8 cellular contexts compared by ENCODE assay signal in genomic region chr1:161044908-161045748, GRCh38. TPM values are rescaled to one million over a fixed set of nuclear protein-coding genes. Genes with fewer than 3 reads are reported as not detected.
DNase-seq lines count a peak whose midpoint lies in the region; ATAC-seq, FAIRE-seq and TF ChIP-seq lines count a peak whose summit lies in the region.

No MANE protein-coding gene starts in this region.

- H3K4me3 Mint-ChIP-seq in CD4-positive, CD25-positive, alpha-beta regulatory T cell, result peak overlapping the region; percentile 93 to 96 (median 96)
- H3K4me3 Mint-ChIP-seq in activated CD4-positive, alpha-beta memory T cell treated with anti-CD3 and anti-CD28 coated beads, Interleukin-2, amount 10 ng/mL, durations not matched to agents 7 days and 5 days, result peak overlapping the region; percentile 88
- peak overlapping the region; percentile 77 for H3K4me3 Mint-ChIP-seq in endodermal cell

- peaks cover 17% of the 10 kb centered on the region for H3K79me1 ChIP-seq in mesenchymal stem cell (replicated peaks; ENCODE audit: low read length, poor library complexity, severe bottlenecking)

- peaks cover 52% of the 10 kb centered on the region for H3K36me3 ChIP-seq in CD4-positive, CD25-positive, alpha-beta regulatory T cell (ENCODE audit: control insufficient read depth, insufficient read depth, low read length)
- H3K36me3 ChIP-seq in endodermal cell (ENCODE audit: control insufficient read depth, insufficient read depth, low read length), result peaks cover 31% of the 10 kb centered on the region
- peaks cover 24 to 30% of the 10 kb centered on the region in 2 experiments for H3K36me3 ChIP-seq in mesenchymal stem cell (ENCODE audit: control insufficient read depth in 1 of 2, insufficient read depth in 2 of 2, low read depth in 1 of 2, low read length in 2 of 2)

- H3K4me1 ChIP-seq in CD4-positive, CD25-positive, alpha-beta regulatory T cell (ENCODE audit: control insufficient read depth, insufficient read depth, low read length, poor library complexity, severe bottlenecking), result peaks cover 30% of the 10 kb centered on the region
- H3K4me1 ChIP-seq in endodermal cell (ENCODE audit: control insufficient read depth, insufficient read depth, low read length) (peaks cover 9% of the 10 kb centered on the region), mesenchymal stem cell (ENCODE audit: control insufficient read depth, insufficient read depth, low read depth, low read length) (no peaks in the 10 kb centered on the region)

- 1 to 3% methylated on average over 21 to 48 of the region's 48 CpGs for WGBS in endodermal cell (ENCODE audit: insufficient coverage in 1 of 2, insufficient read length in 1 of 2), 2 experiments
- WGBS in mesenchymal stem cell, result 3% methylated on average over 30 of the region's 48 CpGs

- peak overlapping the region; percentile 37 to 86 for H3K4ac ChIP-seq in mesenchymal stem cell (ENCODE audit: low read depth in 1 of 2, low read length in 2 of 2)

- H3K9me3 ChIP-seq in CD4-positive, CD25-positive, alpha-beta regulatory T cell (ENCODE audit: control insufficient read depth in 2 of 2, low read length in 2 of 2), result no peaks in the 10 kb centered on the region
- H3K9me3 ChIP-seq in endodermal cell (ENCODE audit: control insufficient read depth, low read length), result no peaks in the 10 kb centered on the region
- H3K9me3 ChIP-seq in mesenchymal stem cell (ENCODE audit: control insufficient read depth, low read length), result peaks cover 15% of the 10 kb centered on the region

- H2BK5ac ChIP-seq in mesenchymal stem cell (ENCODE audit: low read depth, low read length, poor library complexity, severe bottlenecking), result peak overlapping the region; percentile 53

- no peak overlapping the region for H3K23ac ChIP-seq in mesenchymal stem cell (ENCODE audit: low read length in 2 of 2)

- no peak overlapping the region for H3K14ac ChIP-seq in mesenchymal stem cell (ENCODE audit: low read length in 2 of 2)

- H2AK5ac ChIP-seq in mesenchymal stem cell (ENCODE audit: low read length, severe bottlenecking), result no peak overlapping the region

- peak overlapping the region; percentile 79 to 93 for H3K18ac ChIP-seq in mesenchymal stem cell (ENCODE audit: low read depth in 1 of 2, low read length in 2 of 2)

- H3K4me2 ChIP-seq in mesenchymal stem cell (ENCODE audit: low read length, poor library complexity, severe bottlenecking), result peak overlapping the region; percentile 95

- POLR2A ChIA-PET in activated CD4-positive, alpha-beta memory T cell treated with anti-CD3 and anti-CD28 coated beads, Interleukin-2, amount 10 ng/mL, durations not matched to agents 7 days and 5 days (lab: Charles Lee), result interaction anchor here (0.7 to 10.1 kb wide), 44 partner anchors 7 to 423 kb away, joined by 3 to 293 read pairs (median 4); partner anchors contain the start of genes ARHGAP30, DEDD, F11R and KLHDC9

- H4K91ac ChIP-seq in mesenchymal stem cell (ENCODE audit: low read length), result peak overlapping the region; percentile 59

- FAIRE-seq in GM19239 (lab: Jason Lieb, UNC), result peak; percentile 97

- DNase-seq in CD4-positive, CD25-positive, alpha-beta regulatory T cell, result peak; percentile 39 to 82 (median 53)
- DNase-seq in GM19239 (ENCODE audit: insufficient read length, low spot score), result peak; percentile 62
- peak; percentile 82 for DNase-seq in NCI-H69 (lab: John Stamatoyannopoulos, UW)
- DNase-seq in activated CD4-positive, alpha-beta memory T cell treated with anti-CD3 and anti-CD28 coated beads, Interleukin-2, amount 10 ng/mL, durations not matched to agents 7 days and 5 days, result peak; percentile 73
- peak; percentile 84 for DNase-seq in endodermal cell
- DNase-seq in mesenchymal stem cell, result peak; percentile 83
- DNase-seq in stimulated activated naive CD4-positive, alpha-beta T cell (lab: John Stamatoyannopoulos, UW), result peak; percentile 43 to 60 (median 50)

- CTCF ChIA-PET in activated CD4-positive, alpha-beta memory T cell treated with anti-CD3 and anti-CD28 coated beads, Interleukin-2, amount 10 ng/mL, durations not matched to agents 7 days and 5 days (lab: Charles Lee), result interaction anchor here (0.6 to 4.1 kb wide), 21 partner anchors 10 to 277 kb away, joined by 3 to 34 read pairs (median 4); partner anchors contain the start of genes ARHGAP30, B4GALT3, KLHDC9 and PPOX

- H3K4me1 Mint-ChIP-seq in CD4-positive, CD25-positive, alpha-beta regulatory T cell, result peaks cover 16 to 60% (median 42%) of the 10 kb centered on the region in 4 donors
- peaks cover 61% of the 10 kb centered on the region for H3K4me1 Mint-ChIP-seq in activated CD4-positive, alpha-beta memory T cell treated with anti-CD3 and anti-CD28 coated beads, Interleukin-2, amount 10 ng/mL, durations not matched to agents 7 days and 5 days
- H3K4me1 Mint-ChIP-seq in endodermal cell, result peaks cover 20% of the 10 kb centered on the region

- peak overlapping the region; percentile 68 for H4K8ac ChIP-seq in mesenchymal stem cell (ENCODE audit: low read length)

- peak overlapping the region; percentile 82 for H2BK15ac ChIP-seq in mesenchymal stem cell (ENCODE audit: low read depth, poor library complexity, severe bottlenecking)

- H3K36me3 Mint-ChIP-seq in CD4-positive, CD25-positive, alpha-beta regulatory T cell, result peaks cover 44% of the 10 kb centered on the region
- H3K36me3 Mint-ChIP-seq in activated CD4-positive, alpha-beta memory T cell treated with anti-CD3 and anti-CD28 coated beads, Interleukin-2, amount 10 ng/mL, durations not matched to agents 7 days and 5 days (ENCODE audit: low read depth), result peaks cover 80% of the 10 kb centered on the region
- H3K36me3 Mint-ChIP-seq in endodermal cell (ENCODE audit: low read depth), result peaks cover 37% of the 10 kb centered on the region

- H3K27me3 Mint-ChIP-seq in CD4-positive, CD25-positive, alpha-beta regulatory T cell, result no peaks in the 10 kb centered on the region
- no peaks in the 10 kb centered on the region for H3K27me3 Mint-ChIP-seq in activated CD4-positive, alpha-beta memory T cell treated with anti-CD3 and anti-CD28 coated beads, Interleukin-2, amount 10 ng/mL, durations not matched to agents 7 days and 5 days
- peaks cover 22% of the 10 kb centered on the region for H3K27me3 Mint-ChIP-seq in endodermal cell (ENCODE audit: insufficient read depth)

- H3K27me3 ChIP-seq in CD4-positive, CD25-positive, alpha-beta regulatory T cell (ENCODE audit: control insufficient read depth, insufficient read depth, low read length), result no peaks in the 10 kb centered on the region
- H3K27me3 ChIP-seq in endodermal cell (ENCODE audit: control insufficient read depth, insufficient read depth, low read length, poor library complexity, severe bottlenecking) (no peaks in the 10 kb centered on the region), mesenchymal stem cell (ENCODE audit: control insufficient read depth in 1 of 2, insufficient read depth in 1 of 2, low read length in 2 of 2) (no peaks in the 10 kb centered on the region)

- peak overlapping the region; percentile 93 for H3K27ac ChIP-seq in CD4-positive, CD25-positive, alpha-beta regulatory T cell (ENCODE audit: insufficient read depth, low read length, poor library complexity, severe bottlenecking)
- H3K27ac ChIP-seq in endodermal cell (ENCODE audit: low read depth, low read length), result peak overlapping the region; percentile 91
- H3K27ac ChIP-seq in mesenchymal stem cell (ENCODE audit: low read length, poor library complexity, severe bottlenecking), result peak overlapping the region; percentile 92

- H2AFZ ChIP-seq in mesenchymal stem cell (ENCODE audit: low read depth, low read length), result peak overlapping the region; percentile 36

- peaks cover 0 to 2% (median 0%) of the 10 kb centered on the region in 7 donors for H3K9me3 Mint-ChIP-seq in CD4-positive, CD25-positive, alpha-beta regulatory T cell
- no peaks in the 10 kb centered on the region for H3K9me3 Mint-ChIP-seq in activated CD4-positive, alpha-beta memory T cell treated with anti-CD3 and anti-CD28 coated beads, Interleukin-2, amount 10 ng/mL, durations not matched to agents 7 days and 5 days
- H3K9me3 Mint-ChIP-seq in endodermal cell, result peaks cover 13% of the 10 kb centered on the region

- H3K9ac ChIP-seq in endodermal cell (ENCODE audit: extremely low read depth, low read length, poor library complexity, severe bottlenecking), result peak overlapping the region; percentile 90
- H3K9ac ChIP-seq in mesenchymal stem cell (ENCODE audit: low read length), result peak overlapping the region; percentile 98

- peak overlapping the region; percentile 99 for H3K4me3 ChIP-seq in CD4-positive, CD25-positive, alpha-beta regulatory T cell (ENCODE audit: low read depth, low read length)
- peak overlapping the region; percentile 97 for H3K4me3 ChIP-seq in endodermal cell (ENCODE audit: low read length)
- peak overlapping the region; percentile 84 to 97 for H3K4me3 ChIP-seq in mesenchymal stem cell (ENCODE audit: insufficient read depth in 1 of 2, low read depth in 1 of 2, low read length in 2 of 2)

- H3K27ac Mint-ChIP-seq in CD4-positive, CD25-positive, alpha-beta regulatory T cell, result peak overlapping the region; percentile 99
- H3K27ac Mint-ChIP-seq in activated CD4-positive, alpha-beta memory T cell treated with anti-CD3 and anti-CD28 coated beads, Interleukin-2, amount 10 ng/mL, durations not matched to agents 7 days and 5 days, result peak overlapping the region; percentile 97
- peak overlapping the region; percentile 98 for H3K27ac Mint-ChIP-seq in endodermal cell

- H2BK12ac ChIP-seq in mesenchymal stem cell (ENCODE audit: low read length in 2 of 2), result no peak overlapping the region

- ATAC-seq in CD4-positive, CD25-positive, alpha-beta regulatory T cell (ENCODE audit: low read depth in 2 of 2), result peak; percentile 31 to 38
- ATAC-seq in HG03432 (IDR thresholded peaks at IDR 0.05; ENCODE audit: unreplicated experiment), result peak; percentile 43

- H2BK120ac ChIP-seq in mesenchymal stem cell (ENCODE audit: low read depth, low read length), result peak overlapping the region; percentile 87

- TF ChIP-seq CTCF in endodermal cell (conservative IDR thresholded peaks at IDR 0.05), result no peak

RNA-seq across cellular contexts. Expression of gene USF1, which starts 0.6 kb away (rescaled TPM):
- total RNA-seq in CD4-positive, CD25-positive, alpha-beta regulatory T cell, result 102 TPM
- polyA plus RNA-seq in CD4-positive, CD25-positive, alpha-beta regulatory T cell, result 1 to 10 TPM; 4.2 to 8.1 (median 6.1) TPM
- total RNA-seq in activated CD4-positive, alpha-beta memory T cell treated with anti-CD3 and anti-CD28 coated beads, Interleukin-2, amount 10 ng/mL, durations not matched to agents 7 days and 5 days, result 10 to 100 TPM; 67.4 to 68.0 TPM
- 10 to 100 TPM; 55.5 to 57.3 TPM for total RNA-seq in endodermal cell
- polyA plus RNA-seq in endodermal cell (2013, experiment 1 of 2), result 69.5 TPM
- 60.9 TPM for polyA plus RNA-seq in endodermal cell (2013, experiment 2 of 2)
- polyA plus RNA-seq in mesenchymal stem cell (2013, experiment 1 of 2), result 22.4 TPM
- 21.8 TPM for polyA plus RNA-seq in mesenchymal stem cell (2013, experiment 2 of 2)

RNA-seq across cellular contexts. Expression of gene TSTD1, which starts 6.4 kb away (rescaled TPM):
- total RNA-seq in CD4-positive, CD25-positive, alpha-beta regulatory T cell, result 61.3 TPM
- 100 to 1,000 TPM; 340 to 451 (median 422) TPM for polyA plus RNA-seq in CD4-positive, CD25-positive, alpha-beta regulatory T cell
- 10 to 100 TPM; 56.1 to 63.8 TPM for total RNA-seq in activated CD4-positive, alpha-beta memory T cell treated with anti-CD3 and anti-CD28 coated beads, Interleukin-2, amount 10 ng/mL, durations not matched to agents 7 days and 5 days
- 10 to 100 TPM; 59.1 to 76.4 TPM for total RNA-seq in endodermal cell
- 45.6 TPM for polyA plus RNA-seq in endodermal cell (2013, experiment 1 of 2)
- 41.6 TPM for polyA plus RNA-seq in endodermal cell (2013, experiment 2 of 2)
- 0.57 TPM for polyA plus RNA-seq in mesenchymal stem cell (2013, experiment 1 of 2)
- 0.51 TPM for polyA plus RNA-seq in mesenchymal stem cell (2013, experiment 2 of 2)

RNA-seq across cellular contexts. Expression of gene F11R, which starts 24.2 kb away (rescaled TPM):
- 18.4 TPM for total RNA-seq in CD4-positive, CD25-positive, alpha-beta regulatory T cell
- 10 to 100 TPM in 1 of 4 donors, 1 to 10 TPM in 3; 6.3 to 11.2 (median 7.9) TPM for polyA plus RNA-seq in CD4-positive, CD25-positive, alpha-beta regulatory T cell
- 10 to 100 TPM; 13.9 to 16.2 TPM for total RNA-seq in activated CD4-positive, alpha-beta memory T cell treated with anti-CD3 and anti-CD28 coated beads, Interleukin-2, amount 10 ng/mL, durations not matched to agents 7 days and 5 days
- 100 to 1,000 TPM; 190 to 226 TPM for total RNA-seq in endodermal cell
- 59.3 TPM for polyA plus RNA-seq in endodermal cell (2013, experiment 1 of 2)
- polyA plus RNA-seq in endodermal cell (2013, experiment 2 of 2), result 61.6 TPM
- polyA plus RNA-seq in mesenchymal stem cell (2013, experiment 1 of 2), result 4.0 TPM
- polyA plus RNA-seq in mesenchymal stem cell (2013, experiment 2 of 2), result 4.8 TPM

RNA-seq across cellular contexts. Expression of gene ARHGAP30, which starts 24.6 kb away (rescaled TPM):
- 204 TPM for total RNA-seq in CD4-positive, CD25-positive, alpha-beta regulatory T cell
- 100 to 1,000 TPM; 144 to 159 (median 151) TPM for polyA plus RNA-seq in CD4-positive, CD25-positive, alpha-beta regulatory T cell
- total RNA-seq in activated CD4-positive, alpha-beta memory T cell treated with anti-CD3 and anti-CD28 coated beads, Interleukin-2, amount 10 ng/mL, durations not matched to agents 7 days and 5 days, result 100 to 1,000 TPM; 331 to 339 TPM
- total RNA-seq in endodermal cell, result under 1 TPM; 0.07 to 0.13 TPM
- polyA plus RNA-seq in endodermal cell (2013, experiment 1 of 2), result not detected
- polyA plus RNA-seq in endodermal cell (2013, experiment 2 of 2), result not detected
- 0.04 TPM for polyA plus RNA-seq in mesenchymal stem cell (2013, experiment 1 of 2)
- polyA plus RNA-seq in mesenchymal stem cell (2013, experiment 2 of 2), result 0.03 TPM

RNA-seq across cellular contexts. Expression of gene NECTIN4, which starts 44.2 kb away (rescaled TPM):
- not detected for total RNA-seq in CD4-positive, CD25-positive, alpha-beta regulatory T cell
- polyA plus RNA-seq in CD4-positive, CD25-positive, alpha-beta regulatory T cell, result under 1 TPM in 1 of 4 donors, not detected in 3; 0.05 TPM
- total RNA-seq in activated CD4-positive, alpha-beta memory T cell treated with anti-CD3 and anti-CD28 coated beads, Interleukin-2, amount 10 ng/mL, durations not matched to agents 7 days and 5 days, result not detected
- not detected for total RNA-seq in endodermal cell
- polyA plus RNA-seq in endodermal cell (2013, experiment 1 of 2), result not detected
- polyA plus RNA-seq in endodermal cell (2013, experiment 2 of 2), result not detected
- 0.03 TPM for polyA plus RNA-seq in mesenchymal stem cell (2013, experiment 1 of 2)
- polyA plus RNA-seq in mesenchymal stem cell (2013, experiment 2 of 2), result 0.01 TPM

Comparison
In these comparisons a context has a peak if more than half of its experiments do, and no peak if none do; other contexts are left out.
1. Peak in every context shown above with its lines: DNase-seq, ATAC-seq, H3K4me3 ChIP-seq and H3K27ac ChIP-seq.